ENCODE assay signal across 15 cellular contexts in the genomic region with DNA sequence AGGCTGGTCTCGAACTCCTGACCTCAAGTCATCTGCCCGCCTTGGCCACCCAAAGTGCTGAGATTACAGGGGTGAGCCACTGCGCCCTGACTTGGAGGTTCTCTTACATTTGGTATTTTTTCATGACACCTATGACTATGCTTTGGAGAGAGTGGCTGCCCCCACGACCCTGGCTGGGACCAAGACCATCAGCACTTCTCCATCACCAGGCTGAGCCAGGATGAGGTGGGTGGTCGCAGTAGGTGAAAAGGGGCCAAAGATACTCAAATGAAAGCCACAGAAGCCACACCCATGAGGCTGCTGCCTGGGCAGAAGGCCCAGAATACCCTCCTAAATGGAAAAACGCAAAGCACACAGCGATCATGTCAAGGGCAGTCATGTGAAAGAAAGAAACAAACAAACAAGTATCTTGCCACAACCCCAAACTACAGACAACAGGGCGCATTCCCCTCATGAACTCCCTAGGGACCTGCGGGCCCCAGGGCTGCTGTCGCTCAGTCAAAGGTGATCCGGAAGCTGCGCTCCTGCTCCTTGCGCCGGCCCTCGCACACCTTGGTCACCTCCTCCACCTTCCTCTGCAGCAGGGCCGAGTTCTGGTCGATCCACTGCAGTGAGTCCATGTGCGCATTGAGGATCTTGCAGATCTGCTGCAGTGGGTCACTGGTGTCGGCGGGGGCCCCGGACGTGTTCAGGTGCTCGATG.
DNase-seq lines count a peak whose midpoint lies in the region; ATAC-seq and TF ChIP-seq lines count a peak whose summit lies in the region.
"Had no signal": no experiment of that assay in that cellular context is flagged by ENCODE, and none has a peak within 500 bp of the region (broad histone marks: within the 10 kb centered on the region; RNA-seq: fewer than 3 reads in every experiment).

No MANE protein-coding gene starts in this region.

- peak overlapping the region; percentile 43 for H3K27ac Mint-ChIP-seq in activated naive CD8-positive, alpha-beta T cell treated with anti-CD3 and anti-CD28 coated beads, Interleukin-2, amount 50 U/mL, for 24 hours
- H3K27ac Mint-ChIP-seq: activated naive CD4-positive, alpha-beta T cell treated with anti-CD3 and anti-CD28 coated beads, Interleukin-2, amount 50 U/mL, for 24 hours; endodermal cell had no signal

- H3K4me3 Mint-ChIP-seq in activated naive CD8-positive, alpha-beta T cell treated with anti-CD3 and anti-CD28 coated beads, Interleukin-2, amount 50 U/mL, for 24 hours, result no peak overlapping the region
- H3K4me3 Mint-ChIP-seq: activated naive CD4-positive, alpha-beta T cell treated with anti-CD3 and anti-CD28 coated beads, Interleukin-2, amount 50 U/mL, for 24 hours; endodermal cell had no signal

- H3K27me3 ChIP-seq in BLaER1, result no peaks in the 10 kb centered on the region
- H3K27me3 ChIP-seq: foreskin keratinocyte, testis had no signal

- H3K9me3 Mint-ChIP-seq in activated naive CD8-positive, alpha-beta T cell treated with anti-CD3 and anti-CD28 coated beads, Interleukin-2, amount 50 U/mL, for 24 hours, result no peaks in the 10 kb centered on the region
- H3K9me3 Mint-ChIP-seq: activated naive CD4-positive, alpha-beta T cell treated with anti-CD3 and anti-CD28 coated beads, Interleukin-2, amount 50 U/mL, for 24 hours; endodermal cell had no signal

- H3K27ac ChIP-seq in BLaER1, result no peak overlapping the region
- H3K27ac ChIP-seq: foreskin keratinocyte, SK-N-MC, testis had no signal

- H3K4me1 Mint-ChIP-seq in activated naive CD8-positive, alpha-beta T cell treated with anti-CD3 and anti-CD28 coated beads, Interleukin-2, amount 50 U/mL, for 24 hours, result peaks cover 69% of the 10 kb centered on the region
- H3K4me1 Mint-ChIP-seq: endodermal cell had no signal

- TF ChIP-seq CTCF in GM20000 (IDR thresholded peaks at IDR 0.05; ENCODE audit: extremely low read depth, missing control alignments), result no peak

- peaks cover 74% of the 10 kb centered on the region for H3K36me3 ChIP-seq in BLaER1

- H3K27me3 Mint-ChIP-seq in activated naive CD8-positive, alpha-beta T cell treated with anti-CD3 and anti-CD28 coated beads, Interleukin-2, amount 50 U/mL, for 24 hours, result no peaks in the 10 kb centered on the region
- H3K27me3 Mint-ChIP-seq: activated naive CD4-positive, alpha-beta T cell treated with anti-CD3 and anti-CD28 coated beads, Interleukin-2, amount 50 U/mL, for 24 hours; naive B cell had no signal

- no peak overlapping the region for H3K9ac ChIP-seq in BLaER1

- H3K4me2 ChIP-seq in BLaER1, result peak overlapping the region; percentile 26

- peaks cover 86% of the 10 kb centered on the region for H4K20me1 ChIP-seq in BLaER1

- H3K4me1 ChIP-seq in BLaER1, result peaks cover 90% of the 10 kb centered on the region
- H3K4me1 ChIP-seq: foreskin keratinocyte, HAP-1 had no signal

- no peak overlapping the region for H3K4me3 ChIP-seq in BLaER1
- H3K4me3 ChIP-seq: HAP-1, SK-N-MC, testis had no signal

- H3K9me3 ChIP-seq in BLaER1, result no peaks in the 10 kb centered on the region
- H3K9me3 ChIP-seq: HAP-1, testis had no signal

- peaks cover 52% of the 10 kb centered on the region for H3K36me3 Mint-ChIP-seq in activated naive CD8-positive, alpha-beta T cell treated with anti-CD3 and anti-CD28 coated beads, Interleukin-2, amount 50 U/mL, for 24 hours (ENCODE audit: low read depth)

- ATAC-seq in GM18867 (IDR thresholded peaks at IDR 0.05; ENCODE audit: unreplicated experiment), result peak; percentile 36
- ATAC-seq in activated naive CD8-positive, alpha-beta T cell treated with anti-CD3 and anti-CD28 coated beads, Interleukin-2, amount 50 U/mL, for 24 hours, result no peak
- ATAC-seq: foreskin keratinocyte had no signal

- no peak for DNase-seq in activated naive CD8-positive, alpha-beta T cell treated with anti-CD3 and anti-CD28 coated beads, Interleukin-2, amount 50 U/mL, for 24 hours
- DNase-seq in stimulated activated CD4-positive, alpha-beta T cell treated with anti-CD3 and anti-CD28 coated beads, Interleukin-1b, Interleukin-23, amount 100 ng/mL, for 48 hours, result no peak
- DNase-seq in GM20000 (ENCODE audit: low spot score) (no peak), OCI-M2 (lab: John Stamatoyannopoulos, UW; ENCODE audit: unreplicated experiment) (no peak)
- DNase-seq: endodermal cell, foreskin keratinocyte, naive B cell, NCI-H1436, NCI-H345, testis had no signal
